Comparison of ENCODE assay signal across 1 cellular context in genomic region chr3:128488995-128489859, GRCh38.
TF ChIP-seq lines count a peak whose summit lies in the region.

No MANE protein-coding gene starts in this region.

TF ChIP-seq in WTC11, 78 proteins besides CTCF, POLR2A, EP300 and RAD21 (continued from another document):
- TF ChIP-seq PRDM15 (CRISPR knock-in tag; IDR thresholded peaks at IDR 0.05) (no peak), FOXK1 (CRISPR knock-in tag; IDR thresholded peaks at IDR 0.05) (no peak), ZNF121 (CRISPR knock-in tag; IDR thresholded peaks at IDR 0.05) (no peak), CREB1 (CRISPR knock-in tag; IDR thresholded peaks at IDR 0.05) (no peak), NR3C1 (CRISPR knock-in tag; conservative IDR thresholded peaks at IDR 0.05; ENCODE audit: low read depth) (no peak), FOXP1 (CRISPR knock-in tag; IDR thresholded peaks at IDR 0.05; ENCODE audit: borderline replicate concordance) (no peak), ZNF423 (CRISPR knock-in tag; IDR thresholded peaks at IDR 0.05) (no peak), RORB (CRISPR knock-in tag; IDR thresholded peaks at IDR 0.05) (no peak), MAX (CRISPR knock-in tag; IDR thresholded peaks at IDR 0.05) (no peak), SMAD3 (CRISPR knock-in tag; IDR thresholded peaks at IDR 0.05; ENCODE audit: borderline replicate concordance) (no peak), CDX4 (CRISPR knock-in tag; IDR thresholded peaks at IDR 0.05; ENCODE audit: borderline replicate concordance) (no peak), ZBTB43 (CRISPR knock-in tag; IDR thresholded peaks at IDR 0.05) (no peak), STAT6 (CRISPR knock-in tag; conservative IDR thresholded peaks at IDR 0.05; ENCODE audit: low read depth) (no peak), NR2C2 (CRISPR knock-in tag; IDR thresholded peaks at IDR 0.05) (no peak)
